8 cellular contexts compared by ENCODE assay signal in genomic region chr15:41790756-41791546, GRCh38. TPM values are rescaled to one million over a fixed set of nuclear protein-coding genes. Genes with fewer than 3 reads are reported as not detected.
DNase-seq lines count a peak whose midpoint lies in the region; ATAC-seq, FAIRE-seq and TF ChIP-seq lines count a peak whose summit lies in the region.

No MANE protein-coding gene starts in this region.

- intact Hi-C loops in Right ventricle myocardium inferior (cut with DNase I) = no loop called here
- intact Hi-C loops in cardiac septum (cut with DNase I) = no loop called here
- intact Hi-C loops in vagina (cut with DNase I) = no loop called here

- no peaks in the 10 kb centered on the region for H3K36me3 Mint-ChIP-seq in astrocyte (ENCODE audit: low read depth, unreplicated experiment)

- H3K27me3 ChIP-seq in astrocyte (ENCODE audit: insufficient read depth, low read length) (no peaks in the 10 kb centered on the region), vagina (no peaks in the 10 kb centered on the region)

- H3K4me1 Mint-ChIP-seq in astrocyte (ENCODE audit: low read depth, unreplicated experiment) = peaks cover 50% of the 10 kb centered on the region

- H3K9me3 ChIP-seq in astrocyte (ENCODE audit: insufficient read depth, low read depth, low read length) (no peaks in the 10 kb centered on the region), vagina (no peaks in the 10 kb centered on the region)

- DNase-seq in Right ventricle myocardium inferior (ENCODE audit: missing footprints) (no peak), cardiac septum (ENCODE audit: low spot score) (no peak), astrocyte (ENCODE audit: low read depth) (peak; percentile 83), kidney tubule cell (ENCODE audit: low spot score) (peak; percentile 89), vagina (ENCODE audit: extremely low spot score in 2 of 2) (no peak), putamen (ENCODE audit: low spot score) (no peak), NCI-H748 treated with DMSO at 0.1 percent for 48 hours (lab: John Stamatoyannopoulos, UW) (no peak)

- ATAC-seq in Right ventricle myocardium inferior (peak; percentile 42), GM19397 (IDR thresholded peaks at IDR 0.05; ENCODE audit: unreplicated experiment) (no peak)

- no peak overlapping the region for H2AFZ ChIP-seq in astrocyte (ENCODE audit: low read depth, low read length)

- H3K27ac Mint-ChIP-seq in astrocyte (ENCODE audit: unreplicated experiment) = peak overlapping the region; percentile 89

- H3K36me3 ChIP-seq in astrocyte (ENCODE audit: insufficient read depth, low read length) = no peaks in the 10 kb centered on the region
- no peaks in the 10 kb centered on the region for H3K36me3 ChIP-seq in vagina

- H3K4me3 Mint-ChIP-seq in astrocyte (ENCODE audit: unreplicated experiment) = peak overlapping the region; percentile 9

- H3K9me3 Mint-ChIP-seq in astrocyte (ENCODE audit: unreplicated experiment) = no peaks in the 10 kb centered on the region

- TF ChIP-seq CTCF in astrocyte (IDR thresholded peaks at IDR 0.05; ENCODE audit: insufficient read depth, low read depth, low read length) = no peak
- no peak for TF ChIP-seq CTCF in vagina (IDR thresholded peaks at IDR 0.05)

- no peak for TF ChIP-seq POLR2A in vagina (IDR thresholded peaks at IDR 0.05)

- no peak for FAIRE-seq in astrocyte (lab: Jason Lieb, UNC)

- peaks cover 44% of the 10 kb centered on the region for H4K20me1 ChIP-seq in astrocyte (ENCODE audit: insufficient read depth, low read length)

- peaks cover 80% of the 10 kb centered on the region for H3K79me2 ChIP-seq in astrocyte (ENCODE audit: insufficient read depth, low read length)

- peak overlapping the region; percentile 64 for H3K9ac ChIP-seq in astrocyte (ENCODE audit: low read length)

- H3K4me2 ChIP-seq in astrocyte (ENCODE audit: low read length) = peak overlapping the region; percentile 79

- H3K4me3 ChIP-seq in astrocyte (ENCODE audit: insufficient read depth, low read depth, low read length) (peak overlapping the region; percentile 34), vagina (no peak overlapping the region)

- peaks cover 20% of the 10 kb centered on the region for H3K4me1 ChIP-seq in astrocyte (ENCODE audit: insufficient read depth, low read length)
- peaks cover 69% of the 10 kb centered on the region for H3K4me1 ChIP-seq in vagina

- H3K27ac ChIP-seq in astrocyte (ENCODE audit: low read depth, low read length) (peak overlapping the region; percentile 91), vagina (peak overlapping the region; percentile 60)

- H3K27me3 Mint-ChIP-seq in astrocyte (ENCODE audit: low read depth, unreplicated experiment) = no peaks in the 10 kb centered on the region

RNA-seq across cellular contexts. Expression of gene MAPKBP1, which starts 16.7 kb away (rescaled TPM):
- total RNA-seq in Right ventricle myocardium inferior (14.4 TPM), cardiac septum (15.6 TPM), astrocyte (30.8 and 30.9 TPM in 2 replicates), vagina (35.8 TPM)

RNA-seq across cellular contexts. Expression of gene JMJD7, which starts 36.9 kb away (rescaled TPM):
- total RNA-seq in Right ventricle myocardium inferior = 12.6 TPM
- 16.3 TPM for total RNA-seq in cardiac septum
- 5.7 and 7.6 TPM in 2 replicates for total RNA-seq in astrocyte
- total RNA-seq in vagina = 26.3 TPM

RNA-seq across cellular contexts. Expression of gene PLA2G4B, which starts 47.7 kb away (rescaled TPM):
- total RNA-seq in Right ventricle myocardium inferior = 5.8 TPM
- 3.4 TPM for total RNA-seq in cardiac septum
- total RNA-seq in astrocyte = 1.5 and 1.8 TPM in 2 replicates
- 34.1 TPM for total RNA-seq in vagina

Comparison
In these comparisons a context has a peak if more than half of its experiments do, and no peak if none do; other contexts are left out.
1. DNase-seq: peak in astrocyte (single experiment) and kidney tubule cell (single experiment); none in Right ventricle myocardium inferior (single experiment), cardiac septum (single experiment), vagina (0 of 2), putamen (single experiment) and NCI-H748 treated with DMSO at 0.1 percent for 48 hours (single experiment).